28 cellular contexts compared by ENCODE assay signal in the genomic region with DNA sequence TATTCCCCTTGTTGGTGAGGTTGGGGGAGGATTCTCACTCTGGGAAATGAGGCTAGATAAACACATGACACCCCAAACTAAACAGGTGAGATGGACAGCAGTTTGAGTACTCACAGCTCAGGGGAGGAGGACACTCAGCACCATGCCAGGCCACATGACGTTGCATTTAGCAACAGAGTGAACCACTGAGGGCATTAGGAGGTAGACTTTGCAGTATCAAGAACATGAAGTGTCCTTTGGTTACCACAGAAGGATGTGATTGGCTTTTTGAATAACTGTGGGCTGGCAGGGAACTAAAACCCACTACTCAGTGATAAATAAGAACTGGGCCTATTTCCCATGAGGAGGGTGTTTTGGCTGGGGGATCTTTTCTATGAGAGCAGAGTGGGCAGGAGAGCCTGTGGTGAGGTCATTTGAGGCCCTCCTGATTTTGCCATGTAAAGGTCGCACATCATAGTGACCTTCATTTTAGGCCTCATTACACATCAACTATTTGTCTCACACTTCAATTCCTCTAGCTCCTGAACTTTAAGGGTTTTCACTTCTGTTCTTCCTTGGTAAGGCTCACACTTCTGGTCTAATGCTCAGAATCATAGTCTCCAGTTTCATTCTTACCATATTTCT.
"Had no signal": no experiment of that assay in that cellular context is flagged by ENCODE, and none has a peak within 500 bp of the region (broad histone marks: within the 10 kb centered on the region; RNA-seq: fewer than 3 reads in every experiment).

No MANE protein-coding gene starts in this region.

- H3K27ac Mint-ChIP-seq: effector memory CD8-positive, alpha-beta T cell; endodermal cell; mesothelial cell of epicardium had no signal

- H3K36me3 Mint-ChIP-seq: mesothelial cell of epicardium had no signal

- H3K9me3 ChIP-seq: esophagus squamous epithelium, gastrocnemius medialis, heart right ventricle, left lung, lower lobe of right lung, mucosa of descending colon had no signal

- H3K36me3 ChIP-seq: esophagus squamous epithelium, gastrocnemius medialis, heart right ventricle, left lung, lower lobe of right lung had no signal

- H3K4me3 Mint-ChIP-seq: effector memory CD8-positive, alpha-beta T cell; endodermal cell; mesothelial cell of epicardium had no signal

- H3K4me1 Mint-ChIP-seq: endodermal cell, mesothelial cell of epicardium had no signal

- H3K27me3 Mint-ChIP-seq: effector memory CD8-positive, alpha-beta T cell had no signal

- DNase-seq: dermis blood vessel endothelial cell; dorsolateral prefrontal cortex; effector CD4-positive, alpha-beta T cell; effector memory CD8-positive, alpha-beta T cell; endodermal cell; erythroblast; esophagus squamous epithelium; foreskin fibroblast; foreskin melanocyte; gastrocnemius medialis; glutamatergic neuron; head of caudate nucleus; heart right ventricle; hippocampal formation; left cardiac atrium; left lung; left ventricle myocardium superior; lower lobe of right lung; mesenchymal stem cell; mucosa of descending colon had no signal

- H3K27ac ChIP-seq: coronary artery, dorsolateral prefrontal cortex, epithelial cell of prostate, esophagus squamous epithelium, gastrocnemius medialis, heart right ventricle, left lung, lower lobe of right lung had no signal

- H3K4me3 ChIP-seq: coronary artery, dorsolateral prefrontal cortex, esophagus squamous epithelium, gastrocnemius medialis, heart right ventricle, left lung, lower lobe of right lung, mucosa of descending colon had no signal

- H3K27me3 ChIP-seq: dorsolateral prefrontal cortex, esophagus squamous epithelium, gastrocnemius medialis, heart right ventricle, left lung had no signal

- H3K9me3 Mint-ChIP-seq: mesothelial cell of epicardium had no signal

- ATAC-seq: effector memory CD8-positive, alpha-beta T cell; esophagus mucosa; gastrocnemius medialis; heart right ventricle; left cardiac atrium; left lung; left ventricle myocardium superior; lower lobe of right lung; mucosa of descending colon had no signal

- FAIRE-seq: colon, endometrium, islet of Langerhans, keratinocyte had no signal
